Comparison of ENCODE assay signal across 1 cellular context in the genomic region with DNA sequence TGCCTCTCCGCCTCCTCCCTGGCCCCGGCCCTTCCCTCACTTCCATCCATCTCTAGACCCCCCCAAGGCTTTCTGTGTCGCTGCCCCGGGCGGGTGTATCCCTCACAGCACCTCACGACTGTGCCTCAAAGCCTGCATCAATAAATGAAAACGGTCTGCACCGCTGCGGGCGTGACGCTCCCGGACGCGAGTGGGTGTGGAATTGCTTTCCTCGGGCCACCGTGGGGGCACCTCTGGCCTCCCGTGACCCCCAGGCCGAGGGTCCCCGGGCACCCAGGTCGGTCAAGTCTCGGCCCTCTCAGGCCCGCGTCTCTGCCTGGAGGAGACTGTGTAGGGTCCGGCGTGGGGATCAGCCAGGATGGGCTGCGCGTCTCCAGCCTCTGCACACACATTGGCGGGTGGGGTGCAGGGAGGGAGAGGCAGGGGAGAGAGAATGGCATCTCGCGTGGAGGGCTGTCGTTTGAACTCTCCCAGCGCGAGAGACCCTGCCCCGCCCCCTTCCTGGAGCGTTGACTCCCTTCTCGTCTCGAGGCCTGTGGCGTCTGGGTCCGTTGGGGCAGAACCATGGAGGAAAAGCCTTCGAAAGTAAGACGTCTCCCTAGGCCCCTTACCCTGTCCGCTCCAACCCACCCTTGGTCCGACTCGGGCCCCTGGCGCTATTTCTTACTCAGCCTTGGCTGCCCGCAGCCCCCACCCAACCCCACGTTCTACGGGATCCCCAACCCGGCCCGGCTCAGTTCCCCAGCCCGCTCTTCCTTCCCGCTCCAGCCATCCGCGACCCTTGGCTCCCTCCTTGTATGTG.
A peak's percentile ranks its signal among the peaks of the same experiment; 100 is the strongest.
TF ChIP-seq lines count a peak whose summit lies in the region.

A gene with protein sequence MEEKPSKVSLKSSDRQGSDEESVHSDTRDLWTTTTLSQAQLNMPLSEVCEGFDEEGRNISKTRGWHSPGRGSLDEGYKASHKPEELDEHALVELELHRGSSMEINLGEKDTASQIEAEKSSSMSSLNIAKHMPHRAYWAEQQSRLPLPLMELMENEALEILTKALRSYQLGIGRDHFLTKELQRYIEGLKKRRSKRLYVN (plus strand): TSS at position 512 of the 802 bp plus-strand sequence. CDS start 53 bp downstream, at position 565.

TF ChIP-seq in HepG2, 621 proteins besides CTCF, POLR2A, EP300 and RAD21 (continued from another document and continues in another):
- TF ChIP-seq FUBP1 (CRISPR knock-in tag; IDR thresholded peaks at IDR 0.05; ENCODE audit: borderline replicate concordance) = no peak
- no peak for TF ChIP-seq FOXK1 (CRISPR knock-in tag; IDR thresholded peaks at IDR 0.05; ENCODE audit: borderline replicate concordance, low read depth)
- TF ChIP-seq ZNF557 (CRISPR knock-in tag; IDR thresholded peaks at IDR 0.05) = no peak
- TF ChIP-seq EZH2 (conservative IDR thresholded peaks at IDR 0.05; ENCODE audit: low read depth, low read length) = peak; percentile 87; the same call in 1 of the 2 replicates
- TF ChIP-seq ZNF644 (CRISPR knock-in tag; IDR thresholded peaks at IDR 0.05; ENCODE audit: low read depth) = no peak
- no peak for TF ChIP-seq ZNF556 (CRISPR knock-in tag; IDR thresholded peaks at IDR 0.05; ENCODE audit: borderline replicate concordance)
- TF ChIP-seq SP5 (CRISPR knock-in tag; IDR thresholded peaks at IDR 0.05; ENCODE audit: borderline replicate concordance, low read depth) = 0 out of 2 replicates have a peak, but pooled peaks have one; percentile 25
- TF ChIP-seq, protein P1, sequence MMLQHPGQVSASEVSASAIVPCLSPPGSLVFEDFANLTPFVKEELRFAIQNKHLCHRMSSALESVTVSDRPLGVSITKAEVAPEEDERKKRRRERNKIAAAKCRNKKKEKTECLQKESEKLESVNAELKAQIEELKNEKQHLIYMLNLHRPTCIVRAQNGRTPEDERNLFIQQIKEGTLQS (CRISPR knock-in tag; IDR thresholded peaks at IDR 0.05) = no peak
- no peak for TF ChIP-seq U2AF1 (optimal IDR thresholded peaks at IDR 0.05; ENCODE audit: low read depth, low read length)
- TF ChIP-seq ARNT2 (CRISPR knock-in tag; IDR thresholded peaks at IDR 0.05; ENCODE audit: low read depth) = no peak
- no peak for TF ChIP-seq KDM6A (CRISPR knock-in tag; IDR thresholded peaks at IDR 0.05; ENCODE audit: low read depth)
- TF ChIP-seq SOX6 (IDR thresholded peaks at IDR 0.05) = no peak
- no peak for TF ChIP-seq SOX6 (CRISPR knock-in tag; IDR thresholded peaks at IDR 0.05)
- no peak for TF ChIP-seq KIAA2018 (CRISPR knock-in tag; IDR thresholded peaks at IDR 0.05; ENCODE audit: borderline replicate concordance)
- peak; percentile 4; the same call in 1 of the 2 replicates for TF ChIP-seq ZNF317 (CRISPR knock-in tag; IDR thresholded peaks at IDR 0.05)
- no peak for TF ChIP-seq ZNF567 (CRISPR knock-in tag; IDR thresholded peaks at IDR 0.05; ENCODE audit: borderline replicate concordance)
- TF ChIP-seq GZF1 (CRISPR knock-in tag; IDR thresholded peaks at IDR 0.05) = no peak
- no peak for TF ChIP-seq RFXANK (CRISPR knock-in tag; IDR thresholded peaks at IDR 0.05)
- TF ChIP-seq, protein P2, sequence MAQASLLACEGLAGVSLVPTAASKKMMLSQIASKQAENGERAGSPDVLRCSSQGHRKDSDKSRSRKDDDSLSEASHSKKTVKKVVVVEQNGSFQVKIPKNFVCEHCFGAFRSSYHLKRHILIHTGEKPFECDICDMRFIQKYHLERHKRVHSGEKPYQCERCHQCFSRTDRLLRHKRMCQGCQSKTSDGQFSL (CRISPR knock-in tag; IDR thresholded peaks at IDR 0.05) = peak; percentile 20; the same call in 1 of the 2 replicates
- no peak for TF ChIP-seq LBX2 (CRISPR knock-in tag; IDR thresholded peaks at IDR 0.05; ENCODE audit: borderline replicate concordance)
- TF ChIP-seq HMG20A (CRISPR knock-in tag; IDR thresholded peaks at IDR 0.05; ENCODE audit: borderline replicate concordance) = no peak
- TF ChIP-seq ZNF543 (CRISPR knock-in tag; IDR thresholded peaks at IDR 0.05) = no peak
- TF ChIP-seq RBFOX2 (IDR thresholded peaks at IDR 0.05; ENCODE audit: low read depth, low read length) = no peak
- no peak for TF ChIP-seq ZNF782 (CRISPR knock-in tag; IDR thresholded peaks at IDR 0.05; ENCODE audit: borderline replicate concordance)
- peak; percentile 52; the same call in 1 of the 2 replicates for TF ChIP-seq ZBTB7B (CRISPR knock-in tag; IDR thresholded peaks at IDR 0.05)
- TF ChIP-seq, protein P3, sequence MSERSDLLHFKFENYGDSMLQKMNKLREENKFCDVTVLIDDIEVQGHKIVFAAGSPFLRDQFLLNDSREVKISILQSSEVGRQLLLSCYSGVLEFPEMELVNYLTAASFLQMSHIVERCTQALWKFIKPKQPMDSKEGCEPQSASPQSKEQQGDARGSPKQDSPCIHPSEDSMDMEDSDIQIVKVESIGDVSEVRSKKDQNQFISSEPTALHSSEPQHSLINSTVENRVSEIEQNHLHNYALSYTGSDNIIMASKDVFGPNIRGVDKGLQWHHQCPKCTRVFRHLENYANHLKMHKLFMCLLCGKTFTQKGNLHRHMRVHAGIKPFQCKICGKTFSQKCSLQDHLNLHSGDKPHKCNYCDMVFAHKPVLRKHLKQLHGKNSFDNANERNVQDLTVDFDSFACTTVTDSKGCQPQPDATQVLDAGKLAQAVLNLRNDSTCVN (CRISPR knock-in tag; IDR thresholded peaks at IDR 0.05; ENCODE audit: borderline replicate concordance) = no peak
- TF ChIP-seq ZNF274 (CRISPR knock-in tag; IDR thresholded peaks at IDR 0.05) = 0 out of 2 replicates have a peak, but pooled peaks have one; percentile 1
- 0 out of 2 replicates have a peak, but pooled peaks have one; percentile 38 for TF ChIP-seq YEATS4 (CRISPR knock-in tag; IDR thresholded peaks at IDR 0.05; ENCODE audit: borderline replicate concordance)
- no peak for TF ChIP-seq CHCHD3 (CRISPR knock-in tag; IDR thresholded peaks at IDR 0.05)
- TF ChIP-seq, protein P4, sequence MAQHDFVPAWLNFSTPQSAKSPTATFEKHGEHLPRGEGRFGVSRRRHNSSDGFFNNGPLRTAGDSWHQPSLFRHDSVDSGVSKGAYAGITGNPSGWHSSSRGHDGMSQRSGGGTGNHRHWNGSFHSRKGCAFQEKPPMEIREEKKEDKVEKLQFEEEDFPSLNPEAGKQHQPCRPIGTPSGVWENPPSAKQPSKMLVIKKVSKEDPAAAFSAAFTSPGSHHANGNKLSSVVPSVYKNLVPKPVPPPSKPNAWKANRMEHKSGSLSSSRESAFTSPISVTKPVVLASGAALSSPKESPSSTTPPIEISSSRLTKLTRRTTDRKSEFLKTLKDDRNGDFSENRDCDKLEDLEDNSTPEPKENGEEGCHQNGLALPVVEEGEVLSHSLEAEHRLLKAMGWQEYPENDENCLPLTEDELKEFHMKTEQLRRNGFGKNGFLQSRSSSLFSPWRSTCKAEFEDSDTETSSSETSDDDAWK (CRISPR knock-in tag; IDR thresholded peaks at IDR 0.05) = no peak
- no peak for TF ChIP-seq ZNF18 (CRISPR knock-in tag; IDR thresholded peaks at IDR 0.05; ENCODE audit: insufficient replicate concordance)
- TF ChIP-seq MAFG (CRISPR knock-in tag; IDR thresholded peaks at IDR 0.05) = no peak
- 0 out of 2 replicates have a peak, but pooled peaks have one; percentile 39 for TF ChIP-seq SAFB2 (CRISPR knock-in tag; IDR thresholded peaks at IDR 0.05; ENCODE audit: borderline replicate concordance, low read depth)
- TF ChIP-seq FOSL1 (CRISPR knock-in tag; IDR thresholded peaks at IDR 0.05; ENCODE audit: borderline replicate concordance) = no peak
- no peak for TF ChIP-seq REST (IDR thresholded peaks at IDR 0.05; ENCODE audit: borderline replicate concordance in 1 of 2, low read depth in 1 of 2, low read length in 2 of 2)
